8 cellular contexts compared by ENCODE assay signal in the genomic region with DNA sequence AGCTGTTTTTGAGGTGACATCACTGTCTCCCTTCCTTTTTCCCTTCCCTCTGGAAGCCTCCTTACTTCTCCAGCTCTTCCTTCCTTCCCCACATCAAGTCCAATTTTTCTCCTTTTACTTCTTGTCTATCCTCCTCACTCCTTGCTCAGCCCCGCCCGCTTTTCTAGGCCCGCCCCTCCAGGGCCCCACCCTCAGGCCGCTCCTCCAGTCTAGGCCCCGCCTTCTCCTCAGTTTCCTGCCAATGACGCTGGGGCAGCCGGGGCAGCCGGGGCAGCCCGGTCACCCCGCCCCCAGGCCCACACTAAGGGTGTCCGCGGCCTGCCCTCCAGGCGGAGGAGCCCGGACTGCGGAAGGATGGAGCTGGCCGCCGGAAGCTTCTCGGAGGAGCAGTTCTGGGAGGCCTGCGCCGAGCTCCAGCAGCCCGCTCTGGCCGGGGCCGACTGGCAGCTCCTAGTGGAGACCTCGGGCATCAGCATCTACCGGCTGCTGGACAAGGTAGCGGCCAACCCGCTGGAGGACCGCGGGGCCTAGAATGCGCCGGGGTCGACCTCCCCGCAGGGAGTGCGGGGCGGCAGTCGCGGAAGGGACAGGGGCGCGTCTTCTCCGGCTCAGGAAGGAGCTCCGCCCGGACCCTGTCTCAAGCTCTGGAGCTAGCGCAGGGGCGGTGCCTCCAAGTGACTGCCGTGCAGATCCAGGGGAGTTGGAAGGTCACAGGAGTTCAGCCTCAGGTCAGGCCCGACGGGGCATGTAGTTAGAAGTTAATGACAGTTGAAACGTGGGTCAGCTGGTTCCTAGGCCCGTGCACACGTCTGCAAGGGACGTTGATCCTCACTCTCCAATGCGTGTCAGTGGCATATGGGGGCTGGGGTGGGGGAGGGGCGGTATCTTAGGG. TPM values are rescaled to one million over a fixed set of nuclear protein-coding genes. Genes with fewer than 3 reads are reported as not detected.
DNase-seq lines count a peak whose midpoint lies in the region; ATAC-seq and TF ChIP-seq lines count a peak whose summit lies in the region.

TSS of gene PCTP (plus strand) at position 302 of the 892 bp plus-strand sequence. CDS start at position 355, 53 bp downstream.

- peak; percentile 59 for TF ChIP-seq CTCF in activated CD8-positive, alpha-beta T cell treated with anti-CD3 and anti-CD28 coated beads for 36 hours (IDR thresholded peaks at IDR 0.05)
- TF ChIP-seq CTCF in lower lobe of right lung (IDR thresholded peaks at IDR 0.05) = peak; percentile 52

- H3K4me3 Mint-ChIP-seq in activated CD8-positive, alpha-beta T cell treated with anti-CD3 and anti-CD28 coated beads for 36 hours = peak within 1 kb of the TSS; percentile 80

- no peaks in the 10 kb centered on the region for H3K9me3 Mint-ChIP-seq in activated CD8-positive, alpha-beta T cell treated with anti-CD3 and anti-CD28 coated beads for 36 hours

- peaks cover 7% of the 10 kb centered on the region for H3K36me3 ChIP-seq in lower lobe of right lung

- intact Hi-C loops in activated CD8-positive, alpha-beta T cell treated with anti-CD3 and anti-CD28 coated beads for 36 hours (cut with micrococcal nuclease) = no loop called here
- intact Hi-C loops in lower lobe of right lung (cut with DNase I) = no loop called here

- H3K36me3 Mint-ChIP-seq in activated CD8-positive, alpha-beta T cell treated with anti-CD3 and anti-CD28 coated beads for 36 hours (ENCODE audit: low read depth) = no peaks in the 10 kb centered on the region

- CTCF ChIA-PET in activated CD8-positive, alpha-beta T cell treated with anti-CD3 and anti-CD28 coated beads for 36 hours (lab: Charles Lee) = interaction anchor here (0.8 to 3.1 kb wide), 8 partner anchors 11 to 224 kb away, joined by 3 to 25 read pairs (median 5); no protein-coding TSS in a partner anchor

- H3K27ac Mint-ChIP-seq in activated CD8-positive, alpha-beta T cell treated with anti-CD3 and anti-CD28 coated beads for 36 hours = peak within 1 kb of the TSS; percentile 27

- peak; percentile 99 for DNase-seq in AG20443 (ENCODE audit: low spot score)
- DNase-seq in NCI-H748 treated with DMSO at 0.1 percent for 48 hours (lab: John Stamatoyannopoulos, UW) = peak; percentile 23
- peak; percentile 90 for DNase-seq in activated CD8-positive, alpha-beta T cell treated with anti-CD3 and anti-CD28 coated beads for 36 hours
- peak; percentile 45 for DNase-seq in effector CD4-positive, alpha-beta T cell
- DNase-seq in lower lobe of right lung = peak; percentile 96
- peak; percentile 71 to 91 (median 74) for DNase-seq in stimulated activated CD4-positive, alpha-beta T cell treated with anti-CD3 and anti-CD28 coated beads, TNF-alpha, amount 100 ng/mL, for 24 hours (ENCODE audit: low read depth in 3 of 3)

- H3K9me3 ChIP-seq in lower lobe of right lung = no peaks in the 10 kb centered on the region

- no peaks in the 10 kb centered on the region for H3K27me3 ChIP-seq in lower lobe of right lung (ENCODE audit: low read depth)

- peaks cover 13% of the 10 kb centered on the region for H3K4me1 Mint-ChIP-seq in activated CD8-positive, alpha-beta T cell treated with anti-CD3 and anti-CD28 coated beads for 36 hours (ENCODE audit: low read depth)

- POLR2A ChIA-PET in activated CD8-positive, alpha-beta T cell treated with anti-CD3 and anti-CD28 coated beads for 36 hours (lab: Charles Lee) = interaction anchor here (1.2 kb wide), 1 partner anchor 17 kb away, joined by 3 read pairs; no protein-coding TSS in a partner anchor

- peak within 1 kb of the TSS; percentile 82 for H3K4me3 ChIP-seq in lower lobe of right lung

- peaks cover 14% of the 10 kb centered on the region for H3K27me3 Mint-ChIP-seq in activated CD8-positive, alpha-beta T cell treated with anti-CD3 and anti-CD28 coated beads for 36 hours

- ATAC-seq in GM19023 (IDR thresholded peaks at IDR 0.05; ENCODE audit: unreplicated experiment) (peak; percentile 99), HG03196 (IDR thresholded peaks at IDR 0.05; ENCODE audit: unreplicated experiment) (peak; percentile 99), lower lobe of right lung (peak; percentile 100)
- peak; percentile 99 for ATAC-seq in activated CD8-positive, alpha-beta T cell treated with anti-CD3 and anti-CD28 coated beads for 36 hours

- peaks cover 14% of the 10 kb centered on the region for H3K4me1 ChIP-seq in lower lobe of right lung

- H3K27ac ChIP-seq in lower lobe of right lung = peak within 1 kb of the TSS; percentile 92

RNA-seq across cellular contexts. Expression of gene PCTP, which starts in this region (rescaled TPM):
- 1 to 10 TPM; 6.6 to 7.7 TPM for total RNA-seq in activated CD8-positive, alpha-beta T cell treated with anti-CD3 and anti-CD28 coated beads for 36 hours
- 28.1 TPM for total RNA-seq in lower lobe of right lung

Comparison
In these comparisons a context has a peak if more than half of its experiments do, and no peak if none do; other contexts are left out.
1. Peak in every context shown above with its lines: DNase-seq, ATAC-seq, H3K4me3 ChIP-seq and H3K27ac ChIP-seq.
2. DNase-seq: peak in every context shown above with its lines; median percentile 99 in AG20443; 96 in lower lobe of right lung; 90 in activated CD8-positive, alpha-beta T cell treated with anti-CD3 and anti-CD28 coated beads for 36 hours; 74 in stimulated activated CD4-positive, alpha-beta T cell treated with anti-CD3 and anti-CD28 coated beads, TNF-alpha, amount 100 ng/mL, for 24 hours; 45 in effector CD4-positive, alpha-beta T cell; 23 in NCI-H748 treated with DMSO at 0.1 percent for 48 hours.